In the genomic region with DNA sequence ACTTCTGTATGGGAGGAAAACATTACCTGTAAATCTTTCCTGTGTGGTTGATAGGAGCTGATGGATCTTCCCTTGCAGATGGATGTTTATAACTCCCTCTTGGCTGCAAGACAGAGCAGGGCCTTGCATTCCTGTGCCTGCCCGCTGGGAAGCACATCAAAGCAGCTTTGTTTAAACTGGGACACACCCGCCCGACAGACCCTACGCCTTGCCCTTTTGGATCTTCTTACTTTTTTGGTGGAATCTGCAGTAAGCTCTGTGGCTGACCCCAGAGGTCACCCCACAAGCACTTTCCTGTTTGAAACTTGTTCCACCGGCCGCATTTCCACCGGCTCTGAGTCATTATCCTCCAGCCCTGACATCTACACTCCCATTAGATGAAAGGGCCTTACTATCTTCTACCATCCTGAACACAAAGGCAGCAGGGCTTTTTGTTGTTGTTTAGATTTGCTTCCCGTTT, we compare ENCODE assay signal across 1 cellular context.
A peak's percentile ranks its signal among the peaks of the same experiment; 100 is the strongest.
TF ChIP-seq lines count a peak whose summit lies in the region.

No MANE protein-coding gene starts in this region.

TF ChIP-seq in HepG2, 621 proteins besides CTCF, POLR2A, EP300 and RAD21 (continued from another document and continues in another):
- TF ChIP-seq FOXP1 (IDR thresholded peaks at IDR 0.05) (no peak), FOXP1 (CRISPR knock-in tag; IDR thresholded peaks at IDR 0.05) (peak; percentile 79), SNAI1 (CRISPR knock-in tag; IDR thresholded peaks at IDR 0.05; ENCODE audit: borderline replicate concordance) (no peak), HNRNPL (IDR thresholded peaks at IDR 0.05; ENCODE audit: low read depth, low read length) (no peak), U2AF2 (IDR thresholded peaks at IDR 0.05; ENCODE audit: low read depth, low read length) (no peak), ATF7 (IDR thresholded peaks at IDR 0.05) (no peak), ATF7 (CRISPR knock-in tag; IDR thresholded peaks at IDR 0.05) (no peak), SIN3B (IDR thresholded peaks at IDR 0.05; ENCODE audit: low read length) (no peak), ZNF354B (CRISPR knock-in tag; IDR thresholded peaks at IDR 0.05) (no peak), ZNF230 (CRISPR knock-in tag; IDR thresholded peaks at IDR 0.05) (no peak), ZFP36L1 (CRISPR knock-in tag; IDR thresholded peaks at IDR 0.05) (no peak), ZNF792 (CRISPR knock-in tag; IDR thresholded peaks at IDR 0.05) (peak; percentile 39; the same call in 1 of the 2 replicates), NR2C2 (CRISPR knock-in tag; IDR thresholded peaks at IDR 0.05; ENCODE audit: borderline replicate concordance) (peak; percentile 50; the same call in 1 of the 2 replicates), ZNF564 (CRISPR knock-in tag; IDR thresholded peaks at IDR 0.05) (no peak), ZFP41 (CRISPR knock-in tag; IDR thresholded peaks at IDR 0.05; ENCODE audit: borderline replicate concordance) (no peak), NFYC (CRISPR knock-in tag; IDR thresholded peaks at IDR 0.05) (no peak), ZBTB38 (CRISPR knock-in tag; IDR thresholded peaks at IDR 0.05) (peak; percentile 40; the same call in 1 of the 2 replicates), ZNF335 (CRISPR knock-in tag; IDR thresholded peaks at IDR 0.05) (no peak; the same call in 1 of the 2 replicates), MTF2 (CRISPR knock-in tag; IDR thresholded peaks at IDR 0.05; ENCODE audit: borderline replicate concordance) (no peak), ZFP36 (IDR thresholded peaks at IDR 0.05; ENCODE audit: borderline replicate concordance, low read depth, low read length, partially characterized antibody) (no peak), PCBP1 (IDR thresholded peaks at IDR 0.05; ENCODE audit: borderline replicate concordance, low read depth, low read length) (no peak), SP1 (IDR thresholded peaks at IDR 0.05) (no peak), SP1 (CRISPR knock-in tag; IDR thresholded peaks at IDR 0.05) (0 out of 2 replicates have a peak, but pooled peaks have one; percentile 10), GFI1 (CRISPR knock-in tag; IDR thresholded peaks at IDR 0.05; ENCODE audit: borderline replicate concordance) (peak; percentile 88), RBFOX2 (IDR thresholded peaks at IDR 0.05; ENCODE audit: low read depth, low read length) (no peak), NFYB (CRISPR knock-in tag; IDR thresholded peaks at IDR 0.05) (no peak), CBFB (CRISPR knock-in tag; IDR thresholded peaks at IDR 0.05) (peak; percentile 59; the same call in 1 of the 2 replicates), ZSCAN29 (CRISPR knock-in tag; conservative IDR thresholded peaks at IDR 0.05) (0 out of 2 replicates have a peak, but pooled peaks have one; percentile 29), BHLHE40 (IDR thresholded peaks at IDR 0.05; ENCODE audit: low read length) (no peak), ZNF720 (CRISPR knock-in tag; IDR thresholded peaks at IDR 0.05) (no peak), ZBTB21 (CRISPR knock-in tag; IDR thresholded peaks at IDR 0.05) (no peak), GPN1 (CRISPR knock-in tag; IDR thresholded peaks at IDR 0.05; ENCODE audit: borderline replicate concordance) (no peak)
- TF ChIP-seq, protein P1, sequence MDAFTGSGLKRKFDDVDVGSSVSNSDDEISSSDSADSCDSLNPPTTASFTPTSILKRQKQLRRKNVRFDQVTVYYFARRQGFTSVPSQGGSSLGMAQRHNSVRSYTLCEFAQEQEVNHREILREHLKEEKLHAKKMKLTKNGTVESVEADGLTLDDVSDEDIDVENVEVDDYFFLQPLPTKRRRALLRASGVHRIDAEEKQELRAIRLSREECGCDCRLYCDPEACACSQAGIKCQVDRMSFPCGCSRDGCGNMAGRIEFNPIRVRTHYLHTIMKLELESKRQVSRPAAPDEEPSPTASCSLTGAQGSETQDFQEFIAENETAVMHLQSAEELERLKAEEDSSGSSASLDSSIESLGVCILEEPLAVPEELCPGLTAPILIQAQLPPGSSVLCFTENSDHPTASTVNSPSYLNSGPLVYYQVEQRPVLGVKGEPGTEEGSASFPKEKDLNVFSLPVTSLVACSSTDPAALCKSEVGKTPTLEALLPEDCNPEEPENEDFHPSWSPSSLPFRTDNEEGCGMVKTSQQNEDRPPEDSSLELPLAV (CRISPR knock-in tag; conservative IDR thresholded peaks at IDR 0.05; ENCODE audit: low read depth): no peak
- TF ChIP-seq, protein P2, sequence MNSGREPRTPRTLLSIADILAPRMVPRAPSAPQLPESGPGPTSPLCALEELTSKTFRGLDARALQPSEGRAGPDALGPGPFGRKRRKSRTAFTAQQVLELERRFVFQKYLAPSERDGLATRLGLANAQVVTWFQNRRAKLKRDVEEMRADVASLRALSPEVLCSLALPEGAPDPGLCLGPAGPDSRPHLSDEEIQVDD (CRISPR knock-in tag; IDR thresholded peaks at IDR 0.05; ENCODE audit: borderline replicate concordance): no peak
- TF ChIP-seq, protein P3, sequence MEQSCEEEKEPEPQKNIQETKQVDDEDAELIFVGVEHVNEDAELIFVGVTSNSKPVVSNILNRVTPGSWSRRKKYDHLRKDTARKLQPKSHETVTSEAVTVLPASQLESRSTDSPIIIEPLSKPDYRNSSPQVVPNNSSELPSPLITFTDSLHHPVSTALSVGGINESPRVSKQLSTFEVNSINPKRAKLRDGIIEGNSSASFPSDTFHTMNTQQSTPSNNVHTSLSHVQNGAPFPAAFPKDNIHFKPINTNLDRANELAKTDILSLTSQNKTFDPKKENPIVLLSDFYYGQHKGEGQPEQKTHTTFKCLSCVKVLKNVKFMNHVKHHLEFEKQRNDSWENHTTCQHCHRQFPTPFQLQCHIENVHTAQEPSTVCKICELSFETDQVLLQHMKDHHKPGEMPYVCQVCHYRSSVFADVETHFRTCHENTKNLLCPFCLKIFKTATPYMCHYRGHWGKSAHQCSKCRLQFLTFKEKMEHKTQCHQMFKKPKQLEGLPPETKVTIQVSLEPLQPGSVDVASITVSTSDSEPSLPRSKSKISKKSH (CRISPR knock-in tag; IDR thresholded peaks at IDR 0.05; ENCODE audit: borderline replicate concordance): no peak
- TF ChIP-seq, protein P4, sequence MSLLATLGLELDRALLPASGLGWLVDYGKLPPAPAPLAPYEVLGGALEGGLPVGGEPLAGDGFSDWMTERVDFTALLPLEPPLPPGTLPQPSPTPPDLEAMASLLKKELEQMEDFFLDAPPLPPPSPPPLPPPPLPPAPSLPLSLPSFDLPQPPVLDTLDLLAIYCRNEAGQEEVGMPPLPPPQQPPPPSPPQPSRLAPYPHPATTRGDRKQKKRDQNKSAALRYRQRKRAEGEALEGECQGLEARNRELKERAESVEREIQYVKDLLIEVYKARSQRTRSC (CRISPR knock-in tag; IDR thresholded peaks at IDR 0.05; ENCODE audit: low read depth): no peak
- TF ChIP-seq, protein P5, sequence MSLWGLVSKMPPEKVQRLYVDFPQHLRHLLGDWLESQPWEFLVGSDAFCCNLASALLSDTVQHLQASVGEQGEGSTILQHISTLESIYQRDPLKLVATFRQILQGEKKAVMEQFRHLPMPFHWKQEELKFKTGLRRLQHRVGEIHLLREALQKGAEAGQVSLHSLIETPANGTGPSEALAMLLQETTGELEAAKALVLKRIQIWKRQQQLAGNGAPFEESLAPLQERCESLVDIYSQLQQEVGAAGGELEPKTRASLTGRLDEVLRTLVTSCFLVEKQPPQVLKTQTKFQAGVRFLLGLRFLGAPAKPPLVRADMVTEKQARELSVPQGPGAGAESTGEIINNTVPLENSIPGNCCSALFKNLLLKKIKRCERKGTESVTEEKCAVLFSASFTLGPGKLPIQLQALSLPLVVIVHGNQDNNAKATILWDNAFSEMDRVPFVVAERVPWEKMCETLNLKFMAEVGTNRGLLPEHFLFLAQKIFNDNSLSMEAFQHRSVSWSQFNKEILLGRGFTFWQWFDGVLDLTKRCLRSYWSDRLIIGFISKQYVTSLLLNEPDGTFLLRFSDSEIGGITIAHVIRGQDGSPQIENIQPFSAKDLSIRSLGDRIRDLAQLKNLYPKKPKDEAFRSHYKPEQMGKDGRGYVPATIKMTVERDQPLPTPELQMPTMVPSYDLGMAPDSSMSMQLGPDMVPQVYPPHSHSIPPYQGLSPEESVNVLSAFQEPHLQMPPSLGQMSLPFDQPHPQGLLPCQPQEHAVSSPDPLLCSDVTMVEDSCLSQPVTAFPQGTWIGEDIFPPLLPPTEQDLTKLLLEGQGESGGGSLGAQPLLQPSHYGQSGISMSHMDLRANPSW (CRISPR knock-in tag; IDR thresholded peaks at IDR 0.05; ENCODE audit: borderline replicate concordance): no peak
- TF ChIP-seq, protein P6, sequence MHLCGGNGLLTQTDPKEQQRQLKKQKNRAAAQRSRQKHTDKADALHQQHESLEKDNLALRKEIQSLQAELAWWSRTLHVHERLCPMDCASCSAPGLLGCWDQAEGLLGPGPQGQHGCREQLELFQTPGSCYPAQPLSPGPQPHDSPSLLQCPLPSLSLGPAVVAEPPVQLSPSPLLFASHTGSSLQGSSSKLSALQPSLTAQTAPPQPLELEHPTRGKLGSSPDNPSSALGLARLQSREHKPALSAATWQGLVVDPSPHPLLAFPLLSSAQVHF (CRISPR knock-in tag; IDR thresholded peaks at IDR 0.05): no peak
- TF ChIP-seq, protein P7, sequence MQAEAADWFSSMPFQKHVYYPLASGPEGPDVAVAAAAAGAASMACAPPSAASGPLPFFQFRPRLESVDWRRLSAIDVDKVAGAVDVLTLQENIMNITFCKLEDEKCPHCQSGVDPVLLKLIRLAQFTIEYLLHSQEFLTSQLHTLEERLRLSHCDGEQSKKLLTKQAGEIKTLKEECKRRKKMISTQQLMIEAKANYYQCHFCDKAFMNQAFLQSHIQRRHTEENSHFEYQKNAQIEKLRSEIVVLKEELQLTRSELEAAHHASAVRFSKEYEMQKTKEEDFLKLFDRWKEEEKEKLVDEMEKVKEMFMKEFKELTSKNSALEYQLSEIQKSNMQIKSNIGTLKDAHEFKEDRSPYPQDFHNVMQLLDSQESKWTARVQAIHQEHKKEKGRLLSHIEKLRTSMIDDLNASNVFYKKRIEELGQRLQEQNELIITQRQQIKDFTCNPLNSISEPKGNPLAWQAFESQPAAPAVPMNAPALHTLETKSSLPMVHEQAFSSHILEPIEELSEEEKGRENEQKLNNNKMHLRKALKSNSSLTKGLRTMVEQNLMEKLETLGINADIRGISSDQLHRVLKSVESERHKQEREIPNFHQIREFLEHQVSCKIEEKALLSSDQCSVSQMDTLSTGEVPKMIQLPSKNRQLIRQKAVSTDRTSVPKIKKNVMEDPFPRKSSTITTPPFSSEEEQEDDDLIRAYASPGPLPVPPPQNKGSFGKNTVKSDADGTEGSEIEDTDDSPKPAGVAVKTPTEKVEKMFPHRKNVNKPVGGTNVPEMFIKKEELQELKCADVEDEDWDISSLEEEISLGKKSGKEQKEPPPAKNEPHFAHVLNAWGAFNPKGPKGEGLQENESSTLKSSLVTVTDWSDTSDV (CRISPR knock-in tag; IDR thresholded peaks at IDR 0.05): no peak
- TF ChIP-seq, protein P8, sequence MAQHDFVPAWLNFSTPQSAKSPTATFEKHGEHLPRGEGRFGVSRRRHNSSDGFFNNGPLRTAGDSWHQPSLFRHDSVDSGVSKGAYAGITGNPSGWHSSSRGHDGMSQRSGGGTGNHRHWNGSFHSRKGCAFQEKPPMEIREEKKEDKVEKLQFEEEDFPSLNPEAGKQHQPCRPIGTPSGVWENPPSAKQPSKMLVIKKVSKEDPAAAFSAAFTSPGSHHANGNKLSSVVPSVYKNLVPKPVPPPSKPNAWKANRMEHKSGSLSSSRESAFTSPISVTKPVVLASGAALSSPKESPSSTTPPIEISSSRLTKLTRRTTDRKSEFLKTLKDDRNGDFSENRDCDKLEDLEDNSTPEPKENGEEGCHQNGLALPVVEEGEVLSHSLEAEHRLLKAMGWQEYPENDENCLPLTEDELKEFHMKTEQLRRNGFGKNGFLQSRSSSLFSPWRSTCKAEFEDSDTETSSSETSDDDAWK (CRISPR knock-in tag; IDR thresholded peaks at IDR 0.05): no peak
- TF ChIP-seq, protein P9, sequence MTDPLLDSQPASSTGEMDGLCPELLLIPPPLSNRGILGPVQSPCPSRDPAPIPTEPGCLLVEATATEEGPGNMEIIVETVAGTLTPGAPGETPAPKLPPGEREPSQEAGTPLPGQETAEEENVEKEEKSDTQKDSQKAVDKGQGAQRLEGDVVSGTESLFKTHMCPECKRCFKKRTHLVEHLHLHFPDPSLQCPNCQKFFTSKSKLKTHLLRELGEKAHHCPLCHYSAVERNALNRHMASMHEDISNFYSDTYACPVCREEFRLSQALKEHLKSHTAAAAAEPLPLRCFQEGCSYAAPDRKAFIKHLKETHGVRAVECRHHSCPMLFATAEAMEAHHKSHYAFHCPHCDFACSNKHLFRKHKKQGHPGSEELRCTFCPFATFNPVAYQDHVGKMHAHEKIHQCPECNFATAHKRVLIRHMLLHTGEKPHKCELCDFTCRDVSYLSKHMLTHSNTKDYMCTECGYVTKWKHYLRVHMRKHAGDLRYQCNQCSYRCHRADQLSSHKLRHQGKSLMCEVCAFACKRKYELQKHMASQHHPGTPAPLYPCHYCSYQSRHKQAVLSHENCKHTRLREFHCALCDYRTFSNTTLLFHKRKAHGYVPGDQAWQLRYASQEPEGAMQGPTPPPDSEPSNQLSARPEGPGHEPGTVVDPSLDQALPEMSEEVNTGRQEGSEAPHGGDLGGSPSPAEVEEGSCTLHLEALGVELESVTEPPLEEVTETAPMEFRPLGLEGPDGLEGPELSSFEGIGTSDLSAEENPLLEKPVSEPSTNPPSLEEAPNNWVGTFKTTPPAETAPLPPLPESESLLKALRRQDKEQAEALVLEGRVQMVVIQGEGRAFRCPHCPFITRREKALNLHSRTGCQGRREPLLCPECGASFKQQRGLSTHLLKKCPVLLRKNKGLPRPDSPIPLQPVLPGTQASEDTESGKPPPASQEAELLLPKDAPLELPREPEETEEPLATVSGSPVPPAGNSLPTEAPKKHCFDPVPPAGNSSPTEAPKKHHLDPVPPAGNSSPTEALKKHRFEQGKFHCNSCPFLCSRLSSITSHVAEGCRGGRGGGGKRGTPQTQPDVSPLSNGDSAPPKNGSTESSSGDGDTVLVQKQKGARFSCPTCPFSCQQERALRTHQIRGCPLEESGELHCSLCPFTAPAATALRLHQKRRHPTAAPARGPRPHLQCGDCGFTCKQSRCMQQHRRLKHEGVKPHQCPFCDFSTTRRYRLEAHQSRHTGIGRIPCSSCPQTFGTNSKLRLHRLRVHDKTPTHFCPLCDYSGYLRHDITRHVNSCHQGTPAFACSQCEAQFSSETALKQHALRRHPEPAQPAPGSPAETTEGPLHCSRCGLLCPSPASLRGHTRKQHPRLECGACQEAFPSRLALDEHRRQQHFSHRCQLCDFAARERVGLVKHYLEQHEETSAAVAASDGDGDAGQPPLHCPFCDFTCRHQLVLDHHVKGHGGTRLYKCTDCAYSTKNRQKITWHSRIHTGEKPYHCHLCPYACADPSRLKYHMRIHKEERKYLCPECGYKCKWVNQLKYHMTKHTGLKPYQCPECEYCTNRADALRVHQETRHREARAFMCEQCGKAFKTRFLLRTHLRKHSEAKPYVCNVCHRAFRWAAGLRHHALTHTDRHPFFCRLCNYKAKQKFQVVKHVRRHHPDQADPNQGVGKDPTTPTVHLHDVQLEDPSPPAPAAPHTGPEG (CRISPR knock-in tag; IDR thresholded peaks at IDR 0.05): peak; percentile 94
- TF ChIP-seq, protein P10, sequence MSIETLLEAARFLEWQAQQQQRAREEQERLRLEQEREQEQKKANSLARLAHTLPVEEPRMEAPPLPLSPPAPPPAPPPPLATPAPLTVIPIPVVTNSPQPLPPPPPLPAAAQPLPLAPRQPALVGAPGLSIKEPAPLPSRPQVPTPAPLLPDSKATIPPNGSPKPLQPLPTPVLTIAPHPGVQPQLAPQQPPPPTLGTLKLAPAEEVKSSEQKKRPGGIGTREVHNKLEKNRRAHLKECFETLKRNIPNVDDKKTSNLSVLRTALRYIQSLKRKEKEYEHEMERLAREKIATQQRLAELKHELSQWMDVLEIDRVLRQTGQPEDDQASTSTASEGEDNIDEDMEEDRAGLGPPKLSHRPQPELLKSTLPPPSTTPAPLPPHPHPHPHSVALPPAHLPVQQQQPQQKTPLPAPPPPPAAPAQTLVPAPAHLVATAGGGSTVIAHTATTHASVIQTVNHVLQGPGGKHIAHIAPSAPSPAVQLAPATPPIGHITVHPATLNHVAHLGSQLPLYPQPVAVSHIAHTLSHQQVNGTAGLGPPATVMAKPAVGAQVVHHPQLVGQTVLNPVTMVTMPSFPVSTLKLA (IDR thresholded peaks at IDR 0.05): no peak
